Comparison of ENCODE assay signal across 1 cellular context in the genomic region with DNA sequence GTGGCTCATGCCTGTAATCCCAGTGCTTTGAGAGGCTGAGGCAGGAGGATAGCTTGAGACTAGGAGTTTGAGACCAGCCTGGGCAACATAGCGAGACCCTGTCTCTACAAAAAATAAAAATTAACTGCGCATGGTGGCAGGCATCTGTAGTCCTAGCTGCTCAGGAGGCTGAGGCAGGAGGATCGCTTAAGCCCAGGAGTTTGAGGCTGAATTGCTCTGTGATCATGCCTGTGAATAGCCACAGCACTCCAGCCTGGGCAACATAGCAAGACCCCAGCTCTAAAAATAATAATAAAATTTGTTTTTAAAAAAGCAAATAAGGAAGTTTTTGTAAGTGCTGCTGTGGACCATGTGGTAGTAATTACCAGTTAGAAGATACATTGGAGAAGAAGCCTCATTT. TPM values are rescaled to one million over a fixed set of nuclear protein-coding genes. Genes with fewer than 3 reads are reported as not detected.
"Had no signal": no experiment of that assay in that cellular context is flagged by ENCODE, and none has a peak within 500 bp of the region (broad histone marks: within the 10 kb centered on the region; RNA-seq: fewer than 3 reads in every experiment).

No MANE protein-coding gene starts in this region.

RNA-seq across cellular contexts. Expression of gene SMAD1, which starts 51.8 kb away (rescaled TPM):
- polyA plus RNA-seq: IgD-negative memory B cell had no signal
